1 cellular context compared by ENCODE assay signal in the genomic region with DNA sequence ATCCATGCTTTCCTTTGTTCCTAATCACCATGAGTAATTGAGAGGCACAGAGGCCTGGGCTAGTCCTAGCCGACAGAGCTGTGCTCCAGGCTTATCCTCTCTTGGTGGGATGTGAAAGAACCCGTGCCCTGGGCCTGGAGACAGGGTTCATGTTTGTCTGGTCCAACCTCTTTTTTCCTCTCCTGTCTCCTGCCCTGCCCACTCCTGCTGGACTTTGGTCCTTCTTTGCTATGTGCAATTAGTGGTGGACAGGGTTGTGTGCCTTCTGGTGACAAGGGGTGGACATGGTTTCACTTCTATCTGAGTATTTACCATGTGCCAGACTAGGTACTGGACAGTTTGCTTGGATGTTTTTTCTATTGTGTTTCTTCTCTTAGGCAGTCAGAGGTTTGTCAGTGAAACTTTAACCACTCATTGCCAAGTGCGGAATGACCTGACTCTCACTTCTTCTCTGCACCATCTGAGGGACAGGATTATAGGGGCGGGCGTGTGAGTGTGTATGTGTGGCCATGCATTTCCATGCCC.
TF ChIP-seq lines count a peak whose summit lies in the region.

No MANE protein-coding gene starts in this region.

TF ChIP-seq in A549, 52 proteins besides CTCF, POLR2A, EP300 and RAD21 (continued from another document):
- TF ChIP-seq, protein P1, sequence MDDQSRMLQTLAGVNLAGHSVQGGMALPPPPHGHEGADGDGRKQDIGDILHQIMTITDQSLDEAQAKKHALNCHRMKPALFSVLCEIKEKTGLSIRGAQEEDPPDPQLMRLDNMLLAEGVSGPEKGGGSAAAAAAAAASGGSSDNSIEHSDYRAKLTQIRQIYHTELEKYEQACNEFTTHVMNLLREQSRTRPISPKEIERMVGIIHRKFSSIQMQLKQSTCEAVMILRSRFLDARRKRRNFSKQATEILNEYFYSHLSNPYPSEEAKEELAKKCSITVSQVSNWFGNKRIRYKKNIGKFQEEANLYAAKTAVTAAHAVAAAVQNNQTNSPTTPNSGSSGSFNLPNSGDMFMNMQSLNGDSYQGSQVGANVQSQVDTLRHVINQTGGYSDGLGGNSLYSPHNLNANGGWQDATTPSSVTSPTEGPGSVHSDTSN (IDR thresholded peaks at IDR 0.05): no peak
TF ChIP-seq in A549: peak in this region for 0.
